ENCODE assay signal across 1 cellular context in the genomic region with DNA sequence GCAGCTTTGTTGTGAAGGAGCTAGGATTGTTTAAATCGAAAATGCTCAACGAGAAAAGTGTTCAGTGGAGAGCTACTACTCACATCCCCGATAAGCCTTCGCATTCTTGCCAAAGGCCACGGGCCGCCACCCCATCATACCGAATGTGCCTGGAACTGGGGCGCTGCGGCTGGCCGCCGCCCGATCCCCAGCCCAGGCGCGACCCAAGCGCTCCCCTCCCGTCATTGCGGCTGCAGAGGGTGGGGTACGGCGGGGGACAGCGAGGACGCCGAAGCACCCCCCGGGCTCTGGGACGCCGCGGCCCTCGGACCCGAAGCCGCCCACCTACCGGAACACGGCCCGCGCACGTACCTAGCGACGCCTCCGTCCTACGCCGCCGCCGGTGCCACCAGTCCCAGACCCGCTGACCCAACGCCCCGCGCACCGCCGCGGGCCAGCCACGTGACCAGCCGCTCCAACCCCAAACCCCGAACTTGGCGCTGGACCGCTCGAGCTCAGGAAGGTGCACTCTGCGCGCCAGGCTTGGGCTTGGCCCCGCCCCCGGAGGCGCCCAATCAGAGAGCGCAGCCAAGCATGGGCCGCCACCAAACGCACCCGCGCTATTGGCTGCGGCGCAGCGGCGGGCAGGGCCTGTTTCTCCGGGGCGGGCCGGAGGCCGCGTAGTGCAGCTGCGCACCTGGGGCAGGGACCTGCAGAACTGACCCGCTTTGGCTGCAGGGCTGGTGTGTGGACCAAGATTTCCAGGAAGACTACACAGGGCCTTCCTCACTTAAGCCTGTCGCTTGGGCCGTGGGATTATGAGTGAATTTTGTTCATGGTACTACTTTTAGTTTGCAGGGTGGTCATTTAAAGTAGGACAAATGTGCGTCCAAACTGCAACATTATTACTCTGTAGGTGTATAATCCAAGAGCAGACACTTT.
TF ChIP-seq lines count a peak whose summit lies in the region.

A gene (minus strand): TSS at position 530 of the 921 bp plus-strand sequence. CDS start 7,569 bp downstream, outside the sequence.

TF ChIP-seq in HepG2, 621 proteins besides CTCF, POLR2A, EP300 and RAD21 (continued from another document and continues in another):
- TF ChIP-seq NRL (CRISPR knock-in tag; IDR thresholded peaks at IDR 0.05; ENCODE audit: borderline replicate concordance) (peak; percentile 89), ZNF777 (CRISPR knock-in tag; IDR thresholded peaks at IDR 0.05) (peak; percentile 80), GATA4 (IDR thresholded peaks at IDR 0.05; ENCODE audit: borderline replicate concordance, low read depth) (0 out of 2 replicates have a peak, but pooled peaks have one; percentile 7), ZNF619 (CRISPR knock-in tag; IDR thresholded peaks at IDR 0.05) (peak; percentile 51; the same call in 1 of the 2 replicates), EZH2 (conservative IDR thresholded peaks at IDR 0.05; ENCODE audit: low read depth, low read length) (no peak), ZBTB1 (CRISPR knock-in tag; IDR thresholded peaks at IDR 0.05; ENCODE audit: borderline replicate concordance) (no peak), ADNP (CRISPR knock-in tag; IDR thresholded peaks at IDR 0.05) (no peak), ZMYM3 (CRISPR knock-in tag; IDR thresholded peaks at IDR 0.05) (no peak), EEA1 (CRISPR knock-in tag; IDR thresholded peaks at IDR 0.05; ENCODE audit: borderline replicate concordance) (peak; percentile 97), HOXA5 (CRISPR knock-in tag; IDR thresholded peaks at IDR 0.05) (peak; percentile 80; the same call in 1 of the 2 replicates), DNMT1 (CRISPR knock-in tag; IDR thresholded peaks at IDR 0.05) (peak; percentile 49; the same call in 1 of the 2 replicates), DR1 (CRISPR knock-in tag; IDR thresholded peaks at IDR 0.05) (peak; percentile 93), CBFB (CRISPR knock-in tag; IDR thresholded peaks at IDR 0.05) (peak; percentile 50; the same call in 1 of the 2 replicates), ZNF775 (CRISPR knock-in tag; IDR thresholded peaks at IDR 0.05; ENCODE audit: borderline replicate concordance) (no peak), JUND (CRISPR knock-in tag; IDR thresholded peaks at IDR 0.05) (no peak), SMYD3 (CRISPR knock-in tag; IDR thresholded peaks at IDR 0.05) (peak; percentile 66; the same call in 1 of the 2 replicates), ZKSCAN8 (CRISPR knock-in tag; IDR thresholded peaks at IDR 0.05; ENCODE audit: borderline replicate concordance) (no peak), ZNF256 (CRISPR knock-in tag; conservative IDR thresholded peaks at IDR 0.05) (0 out of 2 replicates have a peak, but pooled peaks have one; percentile 20), MYC (CRISPR knock-in tag; IDR thresholded peaks at IDR 0.05; ENCODE audit: borderline replicate concordance) (peak; percentile 86), ZNF891 (CRISPR knock-in tag; IDR thresholded peaks at IDR 0.05) (peak; percentile 82), ZMYM4 (CRISPR knock-in tag; IDR thresholded peaks at IDR 0.05) (peak; percentile 68; the same call in 1 of the 2 replicates), WIZ (CRISPR knock-in tag; IDR thresholded peaks at IDR 0.05) (peak; percentile 87; the same call in 1 of the 2 replicates), ZNF768 (CRISPR knock-in tag; IDR thresholded peaks at IDR 0.05) (peak; percentile 68; the same call in 1 of the 2 replicates), ZNF12 (CRISPR knock-in tag; IDR thresholded peaks at IDR 0.05) (no peak)
- TF ChIP-seq, protein P1, sequence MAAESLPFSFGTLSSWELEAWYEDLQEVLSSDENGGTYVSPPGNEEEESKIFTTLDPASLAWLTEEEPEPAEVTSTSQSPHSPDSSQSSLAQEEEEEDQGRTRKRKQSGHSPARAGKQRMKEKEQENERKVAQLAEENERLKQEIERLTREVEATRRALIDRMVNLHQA (CRISPR knock-in tag; IDR thresholded peaks at IDR 0.05), result no peak
- TF ChIP-seq, protein P2, sequence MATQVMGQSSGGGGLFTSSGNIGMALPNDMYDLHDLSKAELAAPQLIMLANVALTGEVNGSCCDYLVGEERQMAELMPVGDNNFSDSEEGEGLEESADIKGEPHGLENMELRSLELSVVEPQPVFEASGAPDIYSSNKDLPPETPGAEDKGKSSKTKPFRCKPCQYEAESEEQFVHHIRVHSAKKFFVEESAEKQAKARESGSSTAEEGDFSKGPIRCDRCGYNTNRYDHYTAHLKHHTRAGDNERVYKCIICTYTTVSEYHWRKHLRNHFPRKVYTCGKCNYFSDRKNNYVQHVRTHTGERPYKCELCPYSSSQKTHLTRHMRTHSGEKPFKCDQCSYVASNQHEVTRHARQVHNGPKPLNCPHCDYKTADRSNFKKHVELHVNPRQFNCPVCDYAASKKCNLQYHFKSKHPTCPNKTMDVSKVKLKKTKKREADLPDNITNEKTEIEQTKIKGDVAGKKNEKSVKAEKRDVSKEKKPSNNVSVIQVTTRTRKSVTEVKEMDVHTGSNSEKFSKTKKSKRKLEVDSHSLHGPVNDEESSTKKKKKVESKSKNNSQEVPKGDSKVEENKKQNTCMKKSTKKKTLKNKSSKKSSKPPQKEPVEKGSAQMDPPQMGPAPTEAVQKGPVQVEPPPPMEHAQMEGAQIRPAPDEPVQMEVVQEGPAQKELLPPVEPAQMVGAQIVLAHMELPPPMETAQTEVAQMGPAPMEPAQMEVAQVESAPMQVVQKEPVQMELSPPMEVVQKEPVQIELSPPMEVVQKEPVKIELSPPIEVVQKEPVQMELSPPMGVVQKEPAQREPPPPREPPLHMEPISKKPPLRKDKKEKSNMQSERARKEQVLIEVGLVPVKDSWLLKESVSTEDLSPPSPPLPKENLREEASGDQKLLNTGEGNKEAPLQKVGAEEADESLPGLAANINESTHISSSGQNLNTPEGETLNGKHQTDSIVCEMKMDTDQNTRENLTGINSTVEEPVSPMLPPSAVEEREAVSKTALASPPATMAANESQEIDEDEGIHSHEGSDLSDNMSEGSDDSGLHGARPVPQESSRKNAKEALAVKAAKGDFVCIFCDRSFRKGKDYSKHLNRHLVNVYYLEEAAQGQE (IDR thresholded peaks at IDR 0.05; ENCODE audit: borderline replicate concordance in 1 of 2, low read depth in 1 of 2, low read length in 2 of 2), result no peak
- TF ChIP-seq, protein P3, sequence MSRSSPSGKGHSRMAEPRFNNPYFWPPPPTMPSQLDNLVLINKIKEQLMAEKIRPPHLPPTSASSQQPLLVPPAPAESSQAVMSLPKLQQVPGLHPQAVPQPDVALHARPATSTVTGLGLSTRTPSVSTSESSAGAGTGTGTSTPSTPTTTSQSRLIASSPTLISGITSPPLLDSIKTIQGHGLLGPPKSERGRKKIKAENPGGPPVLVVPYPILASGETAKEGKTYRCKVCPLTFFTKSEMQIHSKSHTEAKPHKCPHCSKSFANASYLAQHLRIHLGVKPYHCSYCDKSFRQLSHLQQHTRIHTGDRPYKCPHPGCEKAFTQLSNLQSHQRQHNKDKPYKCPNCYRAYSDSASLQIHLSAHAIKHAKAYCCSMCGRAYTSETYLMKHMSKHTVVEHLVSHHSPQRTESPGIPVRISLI (CRISPR knock-in tag; IDR thresholded peaks at IDR 0.05; ENCODE audit: borderline replicate concordance), result no peak
- TF ChIP-seq, protein P4, sequence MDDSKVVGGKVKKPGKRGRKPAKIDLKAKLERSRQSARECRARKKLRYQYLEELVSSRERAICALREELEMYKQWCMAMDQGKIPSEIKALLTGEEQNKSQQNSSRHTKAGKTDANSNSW (CRISPR knock-in tag; IDR thresholded peaks at IDR 0.05; ENCODE audit: borderline replicate concordance), result no peak
- TF ChIP-seq, protein P5, sequence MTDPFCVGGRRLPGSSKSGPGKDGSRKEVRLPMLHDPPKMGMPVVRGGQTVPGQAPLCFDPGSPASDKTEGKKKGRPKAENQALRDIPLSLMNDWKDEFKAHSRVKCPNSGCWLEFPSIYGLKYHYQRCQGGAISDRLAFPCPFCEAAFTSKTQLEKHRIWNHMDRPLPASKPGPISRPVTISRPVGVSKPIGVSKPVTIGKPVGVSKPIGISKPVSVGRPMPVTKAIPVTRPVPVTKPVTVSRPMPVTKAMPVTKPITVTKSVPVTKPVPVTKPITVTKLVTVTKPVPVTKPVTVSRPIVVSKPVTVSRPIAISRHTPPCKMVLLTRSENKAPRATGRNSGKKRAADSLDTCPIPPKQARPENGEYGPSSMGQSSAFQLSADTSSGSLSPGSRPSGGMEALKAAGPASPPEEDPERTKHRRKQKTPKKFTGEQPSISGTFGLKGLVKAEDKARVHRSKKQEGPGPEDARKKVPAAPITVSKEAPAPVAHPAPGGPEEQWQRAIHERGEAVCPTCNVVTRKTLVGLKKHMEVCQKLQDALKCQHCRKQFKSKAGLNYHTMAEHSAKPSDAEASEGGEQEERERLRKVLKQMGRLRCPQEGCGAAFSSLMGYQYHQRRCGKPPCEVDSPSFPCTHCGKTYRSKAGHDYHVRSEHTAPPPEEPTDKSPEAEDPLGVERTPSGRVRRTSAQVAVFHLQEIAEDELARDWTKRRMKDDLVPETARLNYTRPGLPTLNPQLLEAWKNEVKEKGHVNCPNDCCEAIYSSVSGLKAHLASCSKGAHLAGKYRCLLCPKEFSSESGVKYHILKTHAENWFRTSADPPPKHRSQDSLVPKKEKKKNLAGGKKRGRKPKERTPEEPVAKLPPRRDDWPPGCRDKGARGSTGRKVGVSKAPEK (CRISPR knock-in tag; IDR thresholded peaks at IDR 0.05; ENCODE audit: borderline replicate concordance), result no peak
- TF ChIP-seq, protein P6, sequence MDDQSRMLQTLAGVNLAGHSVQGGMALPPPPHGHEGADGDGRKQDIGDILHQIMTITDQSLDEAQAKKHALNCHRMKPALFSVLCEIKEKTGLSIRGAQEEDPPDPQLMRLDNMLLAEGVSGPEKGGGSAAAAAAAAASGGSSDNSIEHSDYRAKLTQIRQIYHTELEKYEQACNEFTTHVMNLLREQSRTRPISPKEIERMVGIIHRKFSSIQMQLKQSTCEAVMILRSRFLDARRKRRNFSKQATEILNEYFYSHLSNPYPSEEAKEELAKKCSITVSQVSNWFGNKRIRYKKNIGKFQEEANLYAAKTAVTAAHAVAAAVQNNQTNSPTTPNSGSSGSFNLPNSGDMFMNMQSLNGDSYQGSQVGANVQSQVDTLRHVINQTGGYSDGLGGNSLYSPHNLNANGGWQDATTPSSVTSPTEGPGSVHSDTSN (CRISPR knock-in tag; IDR thresholded peaks at IDR 0.05; ENCODE audit: borderline replicate concordance), result peak; percentile 57; the same call in 1 of the 2 replicates
- TF ChIP-seq, protein P7, sequence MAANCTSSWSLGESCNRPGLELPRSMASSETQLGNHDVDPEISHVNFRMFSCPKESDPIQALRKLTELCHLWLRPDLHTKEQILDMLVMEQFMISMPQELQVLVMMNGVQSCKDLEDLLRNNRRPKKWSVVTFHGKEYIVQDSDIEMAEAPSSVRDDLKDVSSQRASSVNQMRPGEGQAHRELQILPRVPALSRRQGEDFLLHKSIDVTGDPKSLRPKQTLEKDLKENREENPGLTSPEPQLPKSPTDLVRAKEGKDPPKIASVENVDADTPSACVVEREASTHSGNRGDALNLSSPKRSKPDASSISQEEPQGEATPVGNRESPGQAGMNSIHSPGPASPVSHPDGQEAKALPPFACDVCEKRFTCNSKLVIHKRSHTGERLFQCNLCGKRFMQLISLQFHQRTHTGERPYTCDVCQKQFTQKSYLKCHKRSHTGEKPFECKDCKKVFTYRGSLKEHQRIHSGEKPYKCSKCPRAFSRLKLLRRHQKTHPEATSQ (CRISPR knock-in tag; IDR thresholded peaks at IDR 0.05; ENCODE audit: borderline replicate concordance), result no peak
- TF ChIP-seq, protein P8, sequence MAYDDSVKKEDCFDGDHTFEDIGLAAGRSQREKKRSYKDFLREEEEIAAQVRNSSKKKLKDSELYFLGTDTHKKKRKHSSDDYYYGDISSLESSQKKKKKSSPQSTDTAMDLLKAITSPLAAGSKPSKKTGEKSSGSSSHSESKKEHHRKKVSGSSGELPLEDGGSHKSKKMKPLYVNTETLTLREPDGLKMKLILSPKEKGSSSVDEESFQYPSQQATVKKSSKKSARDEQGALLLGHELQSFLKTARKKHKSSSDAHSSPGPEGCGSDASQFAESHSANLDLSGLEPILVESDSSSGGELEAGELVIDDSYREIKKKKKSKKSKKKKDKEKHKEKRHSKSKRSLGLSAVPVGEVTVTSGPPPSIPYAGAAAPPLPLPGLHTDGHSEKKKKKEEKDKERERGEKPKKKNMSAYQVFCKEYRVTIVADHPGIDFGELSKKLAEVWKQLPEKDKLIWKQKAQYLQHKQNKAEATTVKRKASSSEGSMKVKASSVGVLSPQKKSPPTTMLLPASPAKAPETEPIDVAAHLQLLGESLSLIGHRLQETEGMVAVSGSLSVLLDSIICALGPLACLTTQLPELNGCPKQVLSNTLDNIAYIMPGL (CRISPR knock-in tag; IDR thresholded peaks at IDR 0.05; ENCODE audit: borderline replicate concordance in 1 of 2, low read depth in 1 of 2), result peak; percentile 29 to 89; a peak in 2 of 4 replicates
- TF ChIP-seq, protein P9, sequence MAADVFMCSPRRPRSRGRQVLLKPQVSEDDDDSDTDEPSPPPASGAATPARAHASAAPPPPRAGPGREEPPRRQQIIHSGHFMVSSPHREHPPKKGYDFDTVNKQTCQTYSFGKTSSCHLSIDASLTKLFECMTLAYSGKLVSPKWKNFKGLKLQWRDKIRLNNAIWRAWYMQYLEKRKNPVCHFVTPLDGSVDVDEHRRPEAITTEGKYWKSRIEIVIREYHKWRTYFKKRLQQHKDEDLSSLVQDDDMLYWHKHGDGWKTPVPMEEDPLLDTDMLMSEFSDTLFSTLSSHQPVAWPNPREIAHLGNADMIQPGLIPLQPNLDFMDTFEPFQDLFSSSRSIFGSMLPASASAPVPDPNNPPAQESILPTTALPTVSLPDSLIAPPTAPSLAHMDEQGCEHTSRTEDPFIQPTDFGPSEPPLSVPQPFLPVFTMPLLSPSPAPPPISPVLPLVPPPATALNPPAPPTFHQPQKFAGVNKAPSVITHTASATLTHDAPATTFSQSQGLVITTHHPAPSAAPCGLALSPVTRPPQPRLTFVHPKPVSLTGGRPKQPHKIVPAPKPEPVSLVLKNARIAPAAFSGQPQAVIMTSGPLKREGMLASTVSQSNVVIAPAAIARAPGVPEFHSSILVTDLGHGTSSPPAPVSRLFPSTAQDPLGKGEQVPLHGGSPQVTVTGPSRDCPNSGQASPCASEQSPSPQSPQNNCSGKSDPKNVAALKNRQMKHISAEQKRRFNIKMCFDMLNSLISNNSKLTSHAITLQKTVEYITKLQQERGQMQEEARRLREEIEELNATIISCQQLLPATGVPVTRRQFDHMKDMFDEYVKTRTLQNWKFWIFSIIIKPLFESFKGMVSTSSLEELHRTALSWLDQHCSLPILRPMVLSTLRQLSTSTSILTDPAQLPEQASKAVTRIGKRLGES (CRISPR knock-in tag; IDR thresholded peaks at IDR 0.05; ENCODE audit: borderline replicate concordance), result peak; percentile 38; the same call in 1 of the 2 replicates
- TF ChIP-seq, protein P10, sequence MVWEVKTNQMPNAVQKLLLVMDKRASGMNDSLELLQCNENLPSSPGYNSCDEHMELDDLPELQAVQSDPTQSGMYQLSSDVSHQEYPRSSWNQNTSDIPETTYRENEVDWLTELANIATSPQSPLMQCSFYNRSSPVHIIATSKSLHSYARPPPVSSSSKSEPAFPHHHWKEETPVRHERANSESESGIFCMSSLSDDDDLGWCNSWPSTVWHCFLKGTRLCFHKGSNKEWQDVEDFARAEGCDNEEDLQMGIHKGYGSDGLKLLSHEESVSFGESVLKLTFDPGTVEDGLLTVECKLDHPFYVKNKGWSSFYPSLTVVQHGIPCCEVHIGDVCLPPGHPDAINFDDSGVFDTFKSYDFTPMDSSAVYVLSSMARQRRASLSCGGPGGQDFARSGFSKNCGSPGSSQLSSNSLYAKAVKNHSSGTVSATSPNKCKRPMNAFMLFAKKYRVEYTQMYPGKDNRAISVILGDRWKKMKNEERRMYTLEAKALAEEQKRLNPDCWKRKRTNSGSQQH (CRISPR knock-in tag; IDR thresholded peaks at IDR 0.05; ENCODE audit: low read depth), result peak; percentile 44; the same call in 1 of the 2 replicates
